In genomic region chr13:113006660-113007059, GRCh38 we compare ENCODE assay signal across 30 cellular contexts.
"Had no signal": no experiment of that assay in that cellular context is flagged by ENCODE, and none has a peak within 500 bp of the region (broad histone marks: within the 10 kb centered on the region; RNA-seq: fewer than 3 reads in every experiment).

No MANE protein-coding gene starts in this region.

- ATAC-seq: left colon; left lung; lower lobe of right lung; naive thymus-derived CD8-positive, alpha-beta T cell; right cardiac atrium; stimulated activated memory B cell treated with anti-CD40 and anti-IgM and Interleukin-4, amounts not matched to agents 10 μg/mL and 1 μg/mL and 100 μg/mL, for 72 hours; stimulated activated naive CD8-positive, alpha-beta T cell treated with anti-CD3 and anti-CD28 coated beads, Interleukin-15, amount 100 ng/mL, for 72 hours had no signal

- H3K27ac Mint-ChIP-seq: progenitor cell of endocrine pancreas; stimulated activated memory B cell treated with anti-CD40 and anti-IgM and Interleukin-4, amounts not matched to agents 10 μg/mL and 1 μg/mL and 100 μg/mL, for 72 hours had no signal

- H3K36me3 ChIP-seq: left lung, lower lobe of right lung, neural progenitor cell, ovary, sigmoid colon, thyroid gland, transverse colon, vagina had no signal

- DNase-seq: heart right ventricle; islet precursor cell; kidney glomerular epithelial cell; left colon; left lung; lower lobe of right lung; mammary epithelial cell; mesenchymal stem cell; naive thymus-derived CD8-positive, alpha-beta T cell; ovary; retina; right cardiac atrium; sigmoid colon; stimulated activated CD4-positive, alpha-beta T cell treated with anti-CD3 and anti-CD28 coated beads, Interleukin-1b, Interleukin-23, amount 100 ng/mL, for 48 hours; stimulated activated CD4-positive, alpha-beta T cell treated with anti-CD3 and anti-CD28 coated beads, Interleukin-2, amount 100 ng/mL, for 48 hours; stimulated activated CD4-positive, alpha-beta T cell treated with anti-CD3 and anti-CD28 coated beads, Interleukin-4, amount 100 ng/mL, for 4 hours; stimulated activated CD8-positive, alpha-beta memory T cell treated with anti-CD3 and anti-CD28 coated beads, Interleukin-4, amount 100 ng/mL, for 48 hours; stimulated activated naive CD4-positive, alpha-beta T cell treated with Interleukin-2 at 50 U/mL for 16 hours; stimulated activated naive CD8-positive, alpha-beta T cell treated with anti-CD3 and anti-CD28 coated beads, Interleukin-15, amount 100 ng/mL, for 72 hours; testis; thyroid gland; transverse colon had no signal

- H3K27ac ChIP-seq: heart right ventricle, hepatocyte, left lung, lower lobe of right lung, neural progenitor cell, ovary, sigmoid colon, testis, thyroid gland, transverse colon, upper lobe of left lung, vagina had no signal

- H3K27me3 ChIP-seq: hepatocyte, neural progenitor cell, ovary, testis, thyroid gland, upper lobe of left lung, vagina had no signal

- H3K4me3 ChIP-seq: heart right ventricle, hepatocyte, left lung, lower lobe of right lung, neural progenitor cell, ovary, sigmoid colon, smooth muscle cell, testis, thyroid gland, transverse colon, upper lobe of left lung, vagina had no signal

- H3K9me3 ChIP-seq: heart right ventricle, left lung, lower lobe of right lung, ovary, sigmoid colon, testis, thyroid gland, transverse colon, upper lobe of left lung, vagina had no signal

- H3K27me3 Mint-ChIP-seq: naive thymus-derived CD8-positive, alpha-beta T cell; progenitor cell of endocrine pancreas had no signal

- H3K9me3 Mint-ChIP-seq: stimulated activated memory B cell treated with anti-CD40 and anti-IgM and Interleukin-4, amounts not matched to agents 10 μg/mL and 1 μg/mL and 100 μg/mL, for 72 hours had no signal

- H3K36me3 Mint-ChIP-seq: stimulated activated memory B cell treated with anti-CD40 and anti-IgM and Interleukin-4, amounts not matched to agents 10 μg/mL and 1 μg/mL and 100 μg/mL, for 72 hours had no signal

- H3K4me3 Mint-ChIP-seq: naive thymus-derived CD8-positive, alpha-beta T cell; nephron; neural progenitor cell; stimulated activated memory B cell treated with anti-CD40 and anti-IgM and Interleukin-4, amounts not matched to agents 10 μg/mL and 1 μg/mL and 100 μg/mL, for 72 hours; stimulated activated naive CD8-positive, alpha-beta T cell treated with anti-CD3 and anti-CD28 coated beads, Interleukin-15, amount 100 ng/mL, for 72 hours had no signal
